Comparison of ENCODE assay signal across 2 cellular contexts in genomic region chr9:127165096-127165495, GRCh38.
TF ChIP-seq lines count a peak whose summit lies in the region.

No MANE protein-coding gene starts in this region.

TF ChIP-seq in IMR-90, 13 proteins besides CTCF, POLR2A, EP300 and RAD21 (continued from another document):
- TF ChIP-seq CHD1 (IDR thresholded peaks at IDR 0.05; ENCODE audit: low read depth, low read length) (no peak), MAZ (IDR thresholded peaks at IDR 0.05; ENCODE audit: borderline replicate concordance, low read depth, low read length) (no peak), MAFK (IDR thresholded peaks at IDR 0.05; ENCODE audit: low read depth, low read length) (no peak), CEBPB (IDR thresholded peaks at IDR 0.05; ENCODE audit: low read depth, low read length) (no peak), NFE2L2 (IDR thresholded peaks at IDR 0.05; ENCODE audit: low read depth, low read length) (no peak), ELK1 (IDR thresholded peaks at IDR 0.05; ENCODE audit: borderline replicate concordance, low read depth, low read length) (no peak), BHLHE40 (IDR thresholded peaks at IDR 0.05; ENCODE audit: low read depth, low read length) (no peak), RFX5 (IDR thresholded peaks at IDR 0.05; ENCODE audit: low read depth, low read length) (no peak), SMC3 (IDR thresholded peaks at IDR 0.05; ENCODE audit: low read depth, low read length) (no peak), USF2 (IDR thresholded peaks at IDR 0.05; ENCODE audit: low read depth, low read length) (no peak), FOS (IDR thresholded peaks at IDR 0.05; ENCODE audit: low read depth, low read length) (no peak), MXI1 (IDR thresholded peaks at IDR 0.05; ENCODE audit: borderline replicate concordance, low read depth, low read length) (no peak)

TF ChIP-seq in WTC11, 78 proteins besides CTCF, POLR2A, EP300 and RAD21:
- TF ChIP-seq STAT6 (CRISPR knock-in tag; conservative IDR thresholded peaks at IDR 0.05; ENCODE audit: low read depth) (no peak), ATF1 (CRISPR knock-in tag; IDR thresholded peaks at IDR 0.05) (no peak), ZMAT4 (CRISPR knock-in tag; IDR thresholded peaks at IDR 0.05) (no peak), AFF4 (CRISPR knock-in tag; IDR thresholded peaks at IDR 0.05; ENCODE audit: borderline replicate concordance) (no peak), SMAD3 (CRISPR knock-in tag; IDR thresholded peaks at IDR 0.05; ENCODE audit: borderline replicate concordance) (no peak), TEAD1 (CRISPR knock-in tag; IDR thresholded peaks at IDR 0.05) (no peak), ERG (CRISPR knock-in tag; IDR thresholded peaks at IDR 0.05) (no peak), ATF6 (CRISPR knock-in tag; IDR thresholded peaks at IDR 0.05) (no peak), FOXP1 (CRISPR knock-in tag; IDR thresholded peaks at IDR 0.05; ENCODE audit: borderline replicate concordance) (no peak), CDX4 (CRISPR knock-in tag; IDR thresholded peaks at IDR 0.05; ENCODE audit: borderline replicate concordance) (no peak), EMX1 (CRISPR knock-in tag; IDR thresholded peaks at IDR 0.05) (no peak), ETV6 (CRISPR knock-in tag; IDR thresholded peaks at IDR 0.05) (no peak), ZNF219 (CRISPR knock-in tag; IDR thresholded peaks at IDR 0.05; ENCODE audit: borderline replicate concordance) (no peak), JUN (CRISPR knock-in tag; IDR thresholded peaks at IDR 0.05) (no peak), CREM (CRISPR knock-in tag; IDR thresholded peaks at IDR 0.05) (no peak), PRDM15 (CRISPR knock-in tag; IDR thresholded peaks at IDR 0.05) (no peak), PRRX2 (CRISPR knock-in tag; IDR thresholded peaks at IDR 0.05) (no peak), FOXP4 (CRISPR knock-in tag; IDR thresholded peaks at IDR 0.05) (no peak)
TF ChIP-seq in WTC11: peak in this region for 0.
